2 cellular contexts compared by ENCODE assay signal in the genomic region with DNA sequence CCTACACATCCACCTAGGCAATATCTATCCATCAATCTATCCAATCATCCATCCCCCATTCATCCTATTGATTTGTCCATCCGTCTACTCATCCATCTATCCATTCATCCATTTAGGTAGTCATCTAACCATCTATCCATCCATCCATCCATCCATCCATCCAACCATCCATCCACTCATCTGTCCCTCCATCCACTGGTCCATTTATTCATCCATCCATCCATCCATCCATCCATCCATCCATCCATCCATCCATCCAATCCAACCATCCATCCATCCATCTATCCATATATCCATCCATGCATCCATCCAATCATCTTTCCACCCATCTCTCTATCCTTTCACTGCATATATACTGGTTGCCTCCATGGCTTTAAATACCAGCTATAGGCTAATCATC.
TF ChIP-seq lines count a peak whose summit lies in the region.

No MANE protein-coding gene starts in this region.

TF ChIP-seq in HEK293, 187 proteins besides CTCF, POLR2A, EP300 and RAD21:
- TF ChIP-seq ZNF677 (tag by site-specific recombination; IDR thresholded peaks at IDR 0.05) (no peak), ZBTB17 (tag by site-specific recombination; IDR thresholded peaks at IDR 0.05) (peak; percentile 98), ZFP37 (tag by site-specific recombination; IDR thresholded peaks at IDR 0.05) (no peak), ZNF366 (tag by site-specific recombination; conservative IDR thresholded peaks at IDR 0.05) (peak; percentile 96), ZNF311 (tag by site-specific recombination; IDR thresholded peaks at IDR 0.05; ENCODE audit: borderline replicate concordance) (peak; percentile 62; the same call in 1 of the 2 replicates)
TF ChIP-seq in HEK293: peak in this region for 3.

TF ChIP-seq in K562, 482 proteins besides CTCF, POLR2A, EP300 and RAD21:
- TF ChIP-seq HDAC1 (IDR thresholded peaks at IDR 0.05) (0 out of 4 replicates have a peak, but pooled peaks of 1 of the 2 experiments have one; percentile 13), EHMT2 (IDR thresholded peaks at IDR 0.05) (peak; percentile 66; the same call in 1 of the 2 replicates), ZNF24 (IDR thresholded peaks at IDR 0.05) (no peak), KDM1A (IDR thresholded peaks at IDR 0.05) (0 out of 4 replicates have a peak, but pooled peaks of 1 of the 2 experiments have one; percentile 21), ELF4 (CRISPR knock-in tag; IDR thresholded peaks at IDR 0.05) (peak; percentile 74; the same call in 1 of the 2 replicates), POLR2B (IDR thresholded peaks at IDR 0.05; ENCODE audit: low read depth, partially characterized antibody) (no peak), HDAC8 (tag; IDR thresholded peaks at IDR 0.05) (no peak), PCBP2 (IDR thresholded peaks at IDR 0.05; ENCODE audit: low read depth, low read length, poor library complexity, severe bottlenecking) (no peak)
- TF ChIP-seq, protein P1, sequence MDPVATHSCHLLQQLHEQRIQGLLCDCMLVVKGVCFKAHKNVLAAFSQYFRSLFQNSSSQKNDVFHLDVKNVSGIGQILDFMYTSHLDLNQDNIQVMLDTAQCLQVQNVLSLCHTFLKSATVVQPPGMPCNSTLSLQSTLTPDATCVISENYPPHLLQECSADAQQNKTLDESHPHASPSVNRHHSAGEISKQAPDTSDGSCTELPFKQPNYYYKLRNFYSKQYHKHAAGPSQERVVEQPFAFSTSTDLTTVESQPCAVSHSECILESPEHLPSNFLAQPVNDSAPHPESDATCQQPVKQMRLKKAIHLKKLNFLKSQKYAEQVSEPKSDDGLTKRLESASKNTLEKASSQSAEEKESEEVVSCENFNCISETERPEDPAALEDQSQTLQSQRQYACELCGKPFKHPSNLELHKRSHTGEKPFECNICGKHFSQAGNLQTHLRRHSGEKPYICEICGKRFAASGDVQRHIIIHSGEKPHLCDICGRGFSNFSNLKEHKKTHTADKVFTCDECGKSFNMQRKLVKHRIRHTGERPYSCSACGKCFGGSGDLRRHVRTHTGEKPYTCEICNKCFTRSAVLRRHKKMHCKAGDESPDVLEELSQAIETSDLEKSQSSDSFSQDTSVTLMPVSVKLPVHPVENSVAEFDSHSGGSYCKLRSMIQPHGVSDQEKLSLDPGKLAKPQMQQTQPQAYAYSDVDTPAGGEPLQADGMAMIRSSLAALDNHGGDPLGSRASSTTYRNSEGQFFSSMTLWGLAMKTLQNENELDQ (CRISPR knock-in tag; IDR thresholded peaks at IDR 0.05; ENCODE audit: borderline replicate concordance) = no peak
- TF ChIP-seq, protein P2, sequence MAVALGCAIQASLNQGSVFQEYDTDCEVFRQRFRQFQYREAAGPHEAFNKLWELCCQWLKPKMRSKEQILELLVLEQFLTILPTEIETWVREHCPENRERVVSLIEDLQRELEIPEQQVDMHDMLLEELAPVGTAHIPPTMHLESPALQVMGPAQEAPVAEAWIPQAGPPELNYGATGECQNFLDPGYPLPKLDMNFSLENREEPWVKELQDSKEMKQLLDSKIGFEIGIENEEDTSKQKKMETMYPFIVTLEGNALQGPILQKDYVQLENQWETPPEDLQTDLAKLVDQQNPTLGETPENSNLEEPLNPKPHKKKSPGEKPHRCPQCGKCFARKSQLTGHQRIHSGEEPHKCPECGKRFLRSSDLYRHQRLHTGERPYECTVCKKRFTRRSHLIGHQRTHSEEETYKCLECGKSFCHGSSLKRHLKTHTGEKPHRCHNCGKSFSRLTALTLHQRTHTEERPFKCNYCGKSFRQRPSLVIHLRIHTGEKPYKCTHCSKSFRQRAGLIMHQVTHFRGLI (CRISPR knock-in tag; IDR thresholded peaks at IDR 0.05) = no peak
